ENCODE assay signal across 30 cellular contexts in genomic region chr5:124516567-124516966, GRCh38.
"Had no signal": no experiment of that assay in that cellular context is flagged by ENCODE, and none has a peak within 500 bp of the region (broad histone marks: within the 10 kb centered on the region; RNA-seq: fewer than 3 reads in every experiment).

No MANE protein-coding gene starts in this region.

- DNase-seq: activated B cell treated with CpG ODN at 0.5 μM for 24 hours; activated CD4-positive, alpha-beta memory T cell treated with anti-CD3 and anti-CD28 coated beads for 36 hours; activated CD4-positive, alpha-beta T cell treated with anti-CD3 and anti-CD28 coated beads for 36 hours; activated CD4-positive, alpha-beta T cell treated with anti-CD3 and anti-CD28 coated beads, Interleukin-2, amount 10 ng/mL, durations not matched to agents 24 days and 14 days; activated CD8-positive, alpha-beta memory T cell treated with anti-CD3 and anti-CD28 coated beads, Interleukin-2, amount 10 ng/mL, durations not matched to agents 7 days and 5 days; activated CD8-positive, alpha-beta memory T cell treated with anti-CD3 and anti-CD28 coated beads, Interleukin-2, amount 50 U/mL, for 4 hours; activated CD8-positive, alpha-beta T cell treated with anti-CD3 and anti-CD28 coated beads, Interleukin-2, amount 10 ng/mL, durations not matched to agents 7 days and 5 days; activated effector memory CD4-positive, alpha-beta T cell treated with anti-CD3 and anti-CD28 coated beads, Interleukin-2, amount 50 U/mL, for 16 hours; activated naive CD4-positive, alpha-beta T cell treated with anti-CD3 and anti-CD28 coated beads for 36 hours; activated naive CD8-positive, alpha-beta T cell treated with anti-CD3 and anti-CD28 coated beads for 36 hours; activated naive CD8-positive, alpha-beta T cell treated with anti-CD3 and anti-CD28 coated beads, Interleukin-2, amount 50 U/mL, for 24 hours; activated T-cell treated with anti-CD3 and anti-CD28 coated beads, Interleukin-2, amount 50 U/mL, for 1 hour; activated T-cell treated with anti-CD3 and anti-CD28 coated beads, Interleukin-2, amount 50 U/mL, for 48 hours; adrenal gland; amygdala; aorta; body of pancreas; caudate nucleus; cerebellar nuclear complex; colonic mucosa; effector memory CD4-positive, alpha-beta T cell; endodermal cell; foreskin fibroblast; gastrocnemius medialis; glutamatergic neuron; heart left ventricle; T-helper 1 cell; T-helper 17 cell; T1000 had no signal

- H3K4me3 ChIP-seq: adrenal gland, body of pancreas, colonic mucosa, gastrocnemius medialis, heart left ventricle had no signal

- H3K36me3 ChIP-seq: adrenal gland, colonic mucosa, gastrocnemius medialis, heart left ventricle had no signal

- H3K27me3 ChIP-seq: adrenal gland, body of pancreas, colonic mucosa, gastrocnemius medialis, heart left ventricle had no signal

- H3K4me1 ChIP-seq: body of pancreas, colonic mucosa had no signal

- H3K9me3 ChIP-seq: adrenal gland, body of pancreas, colonic mucosa, gastrocnemius medialis, heart left ventricle had no signal

- H3K27ac ChIP-seq: adrenal gland, body of pancreas, colonic mucosa, gastrocnemius medialis, heart left ventricle, VCaP had no signal
